ENCODE assay signal across 20 cellular contexts in genomic region chr1:181660621-181661020, GRCh38.
"Had no signal": no experiment of that assay in that cellular context is flagged by ENCODE, and none has a peak within 500 bp of the region (broad histone marks: within the 10 kb centered on the region; RNA-seq: fewer than 3 reads in every experiment).

No MANE protein-coding gene starts in this region.

- H3K36me3 ChIP-seq: left ventricle myocardium inferior, lower lobe of right lung, right atrium auricular region, sigmoid colon, upper lobe of left lung, uterus had no signal

- ATAC-seq: esophagus mucosa, left cardiac atrium, lower lobe of right lung, natural killer cell had no signal

- H3K9me3 ChIP-seq: left ventricle myocardium inferior, lower lobe of right lung, upper lobe of left lung, uterus had no signal

- H3K27ac ChIP-seq: left ventricle myocardium inferior, lower lobe of right lung, right atrium auricular region, sigmoid colon, skin epidermis, upper lobe of left lung, uterus had no signal

- H3K4me1 ChIP-seq: left ventricle myocardium inferior, lower lobe of right lung, right atrium auricular region, sigmoid colon, upper lobe of left lung, uterus had no signal

- FAIRE-seq: colon, keratinocyte had no signal

- H3K4me3 ChIP-seq: left ventricle myocardium inferior, lower lobe of right lung, right atrium auricular region, sigmoid colon, skin epidermis, upper lobe of left lung, uterus had no signal

- DNase-seq: effector CD4-positive, alpha-beta T cell; endodermal cell; foreskin fibroblast; immature natural killer cell; left cardiac atrium; left ventricle myocardium inferior; lower lobe of right lung; natural killer cell; posterior cingulate gyrus; sigmoid colon; stimulated activated CD4-positive, alpha-beta T cell treated with anti-CD3 and anti-CD28 coated beads, Interleukin-2, amount 100 ng/mL, for 24 hours; stimulated activated CD4-positive, alpha-beta T cell treated with anti-CD3 and anti-CD28 coated beads, Interleukin-4, amount 100 ng/mL, for 4 hours; stimulated activated naive CD4-positive, alpha-beta T cell; upper lobe of left lung; uterus had no signal

- H3K27me3 ChIP-seq: right atrium auricular region, sigmoid colon, upper lobe of left lung, uterus had no signal
